Comparison of ENCODE assay signal across 19 cellular contexts in the genomic region with DNA sequence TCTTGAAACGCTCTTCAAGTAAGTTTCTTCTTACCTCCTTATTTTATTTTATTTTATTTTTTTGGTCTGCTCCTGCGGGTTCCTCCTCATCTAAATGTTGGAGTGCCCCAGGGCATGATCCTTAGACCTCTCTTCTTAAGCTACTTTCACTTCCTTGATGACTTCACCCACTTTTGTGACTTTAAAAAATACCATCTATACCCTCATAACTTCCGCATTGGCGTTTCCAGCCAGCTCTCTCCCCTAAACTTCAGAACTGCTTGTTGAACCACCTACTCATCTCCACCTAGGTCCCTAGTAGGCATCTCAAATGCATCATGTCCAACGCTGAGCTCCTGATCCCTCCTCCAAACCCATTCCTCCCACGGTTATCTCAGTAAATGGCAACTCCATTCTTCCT. TPM values are rescaled to one million over a fixed set of nuclear protein-coding genes. Genes with fewer than 3 reads are reported as not detected.
DNase-seq lines count a peak whose midpoint lies in the region; ATAC-seq, FAIRE-seq and TF ChIP-seq lines count a peak whose summit lies in the region.
"Had no signal": no experiment of that assay in that cellular context is flagged by ENCODE, and none has a peak within 500 bp of the region (broad histone marks: within the 10 kb centered on the region; RNA-seq: fewer than 3 reads in every experiment).

No MANE protein-coding gene starts in this region.

- peaks cover 2% of the 10 kb centered on the region; the same call in 1 of the 2 replicates for H3K4me1 ChIP-seq in GM12878 (ENCODE audit: control insufficient read depth, insufficient read depth, low read length)

- H2AFZ ChIP-seq in GM12878 (ENCODE audit: control insufficient read depth, low read depth, low read length) = peak overlapping the region; percentile 67

- no peaks in the 10 kb centered on the region for H3K36me3 Mint-ChIP-seq in stimulated activated memory B cell treated with anti-CD40 and anti-IgM and Interleukin-4, amounts not matched to agents 10 μg/mL and 1 μg/mL and 100 μg/mL, for 72 hours
- H3K36me3 Mint-ChIP-seq: activated naive CD4-positive, alpha-beta T cell treated with anti-CD3 and anti-CD28 coated beads, Interleukin-2, amount 50 U/mL, for 24 hours had no signal

- H3K4me3 ChIP-seq in GM12878 = no peak overlapping the region
- H3K4me3 ChIP-seq: BLaER1 treated with 17β-estradiol and CSF1 and Interleukin-3, amounts not matched to agents 10 nM and 100 nM; SK-N-MC; thoracic aorta had no signal

- DNase-seq in SKM-1 treated with dmso at 0.1 percent for 144 hours (lab: John Stamatoyannopoulos, UW; ENCODE audit: unreplicated experiment) (peak; percentile 34), SKM-1 (lab: John Stamatoyannopoulos, UW; ENCODE audit: unreplicated experiment) (no peak), NOMO-1 treated with DMSO at 0.1 percent for 48 hours (lab: John Stamatoyannopoulos, UW; ENCODE audit: unreplicated experiment) (peak; percentile 94), GM12878 (ENCODE audit: low read depth, low spot score) (no peak), left colon (no peak), DMS153 (lab: John Stamatoyannopoulos, UW) (no peak)
- DNase-seq: activated T-cell treated with anti-CD3 and anti-CD28 coated beads, Interleukin-2, amount 50 U/mL, for 1 hour; DND-41; effector memory CD4-positive, alpha-beta T cell; NCI-H2171 had no signal

- WGBS in GM12878 (ENCODE audit: insufficient coverage, insufficient replicate concordance, low lambda C conversion rate, missing lambda C conversion rate) = 53% methylated on average over 6 of the region's 6 CpGs

- no peaks in the 10 kb centered on the region for H3K27me3 ChIP-seq in GM12878 (replicated peaks in 1 of 2; ENCODE audit: control insufficient read depth in 2 of 2, insufficient read depth in 2 of 2, low read length in 1 of 2)
- H3K27me3 ChIP-seq: BLaER1 treated with 17β-estradiol and CSF1 and Interleukin-3, amounts not matched to agents 10 nM and 100 nM had no signal

- TF ChIP-seq CTCF in GM12878 (IDR thresholded peaks at IDR 0.05 in 2 of 3, conservative IDR thresholded peaks at IDR 0.05 in 1 of 3; ENCODE audit: control insufficient read depth in 2 of 3, extremely low read depth in 1 of 3, insufficient read depth in 1 of 3, low read depth in 3 of 3, low read length in 3 of 3) = no peak

- H3K4me1 Mint-ChIP-seq in stimulated activated memory B cell treated with anti-CD40 and anti-IgM and Interleukin-4, amounts not matched to agents 10 μg/mL and 1 μg/mL and 100 μg/mL, for 72 hours = peaks cover 18% of the 10 kb centered on the region
- H3K4me1 Mint-ChIP-seq: activated naive CD4-positive, alpha-beta T cell treated with anti-CD3 and anti-CD28 coated beads, Interleukin-2, amount 50 U/mL, for 24 hours; neural crest cell had no signal

- no peak overlapping the region for H3K9ac ChIP-seq in GM12878 (ENCODE audit: control insufficient read depth, insufficient read depth, low read length)
- H3K9ac ChIP-seq: BLaER1 treated with 17β-estradiol and CSF1 and Interleukin-3, amounts not matched to agents 10 nM and 100 nM had no signal

- no TSS peak for BruUV-seq in GM12878 (replicated peaks; lab: Mats Ljungman, UMichigan)

- POLR2A ChIA-PET in GM12878 (lab: Charles Lee) = no interaction called here

- SMC1A ChIA-PET in GM12878 (lab: Charles Lee; ENCODE audit: uncharacterized antibody, unreplicated experiment) = interaction anchor here (0.9 to 1.0 kb wide), 2 partner anchors 110 to 210 kb away, joined by 3 to 4 read pairs; no protein-coding TSS in a partner anchor

- no peak for FAIRE-seq in GM12878 (lab: Jason Lieb, UNC)
- FAIRE-seq: bronchial epithelial cell had no signal

- no peak for TF ChIP-seq EP300 in GM12878 (IDR thresholded peaks at IDR 0.05; ENCODE audit: borderline replicate concordance in 1 of 2, control insufficient read depth in 1 of 2, low read depth in 2 of 2, low read length in 2 of 2)

- peaks cover 4% of the 10 kb centered on the region for H3K9me3 Mint-ChIP-seq in stimulated activated memory B cell treated with anti-CD40 and anti-IgM and Interleukin-4, amounts not matched to agents 10 μg/mL and 1 μg/mL and 100 μg/mL, for 72 hours
- H3K9me3 Mint-ChIP-seq: activated naive CD4-positive, alpha-beta T cell treated with anti-CD3 and anti-CD28 coated beads, Interleukin-2, amount 50 U/mL, for 24 hours had no signal

- no peak for TF ChIP-seq RAD21 in GM12878 (IDR thresholded peaks at IDR 0.05; ENCODE audit: insufficient read depth, low read depth, low read length)

- no peaks in the 10 kb centered on the region for H3K79me2 ChIP-seq in GM12878 (ENCODE audit: control insufficient read depth, insufficient read depth, low read length)

- in situ Hi-C loops in GM12878 (cut with MboI) = no loop called here

- H3K27ac ChIP-seq in GM12878 (ENCODE audit: control insufficient read depth, insufficient read depth) = no peak overlapping the region
- H3K27ac ChIP-seq: 22Rv1, thoracic aorta had no signal

- H3K4me2 ChIP-seq in GM12878 (ENCODE audit: control insufficient read depth, insufficient read depth) = no peak overlapping the region

- no peaks in the 10 kb centered on the region for H3K36me3 ChIP-seq in GM12878 (ENCODE audit: control insufficient read depth in 2 of 2, insufficient read depth in 2 of 2, low read length in 1 of 2)
- H3K36me3 ChIP-seq: BLaER1 treated with 17β-estradiol and CSF1 and Interleukin-3, amounts not matched to agents 10 nM and 100 nM; thoracic aorta had no signal

- H3K27ac Mint-ChIP-seq in stimulated activated memory B cell treated with anti-CD40 and anti-IgM and Interleukin-4, amounts not matched to agents 10 μg/mL and 1 μg/mL and 100 μg/mL, for 72 hours = peak overlapping the region; percentile 62
- H3K27ac Mint-ChIP-seq: activated naive CD4-positive, alpha-beta T cell treated with anti-CD3 and anti-CD28 coated beads, Interleukin-2, amount 50 U/mL, for 24 hours had no signal

- no peak overlapping the region for H3K4me3 Mint-ChIP-seq in stimulated activated memory B cell treated with anti-CD40 and anti-IgM and Interleukin-4, amounts not matched to agents 10 μg/mL and 1 μg/mL and 100 μg/mL, for 72 hours
- H3K4me3 Mint-ChIP-seq: activated naive CD4-positive, alpha-beta T cell treated with anti-CD3 and anti-CD28 coated beads, Interleukin-2, amount 50 U/mL, for 24 hours; neural crest cell had no signal

- ATAC-seq in GM12878 (peak; percentile 87), HG02970 (IDR thresholded peaks at IDR 0.05; ENCODE audit: low FRiP score, unreplicated experiment) (no peak), left colon (no peak)
- peak; percentile 82 for ATAC-seq in stimulated activated memory B cell treated with anti-CD40 and anti-IgM and Interleukin-4, amounts not matched to agents 10 μg/mL and 1 μg/mL and 100 μg/mL, for 72 hours

- RAD21 ChIA-PET in GM12878 (lab: Charles Lee; ENCODE audit: unreplicated experiment) = no interaction called here

- intact Hi-C loops in GM12878 (cut with micrococcal nuclease; ENCODE audit: unreplicated experiment) = no loop called here
- intact Hi-C loops in left colon (cut with DNase I, micrococcal nuclease) = no loop called here

- H4K20me1 ChIP-seq in GM12878 (ENCODE audit: control insufficient read depth, insufficient read depth) = no peaks in the 10 kb centered on the region
- H4K20me1 ChIP-seq: BLaER1 treated with 17β-estradiol and CSF1 and Interleukin-3, amounts not matched to agents 10 nM and 100 nM had no signal

- TF ChIP-seq POLR2A in GM12878 (IDR thresholded peaks at IDR 0.05; ENCODE audit: low read depth, low read length) = no peak

- CTCF ChIA-PET in GM12878 (lab: Yijun Ruan, JAX) = interaction anchor here (1.7 kb wide), 1 partner anchor 118 kb away, joined by 6 read pairs; no protein-coding TSS in a partner anchor

- H3K27me3 Mint-ChIP-seq in stimulated activated memory B cell treated with anti-CD40 and anti-IgM and Interleukin-4, amounts not matched to agents 10 μg/mL and 1 μg/mL and 100 μg/mL, for 72 hours = no peaks in the 10 kb centered on the region
- H3K27me3 Mint-ChIP-seq: activated naive CD4-positive, alpha-beta T cell treated with anti-CD3 and anti-CD28 coated beads, Interleukin-2, amount 50 U/mL, for 24 hours had no signal

- no peaks in the 10 kb centered on the region for H3K9me3 ChIP-seq in GM12878 (replicated peaks; ENCODE audit: control insufficient read depth, insufficient read depth, low read length)
- H3K9me3 ChIP-seq: thoracic aorta had no signal

TF ChIP-seq in GM12878, 131 proteins besides CTCF, POLR2A, EP300 and RAD21:
- TF ChIP-seq SMC3 (IDR thresholded peaks at IDR 0.05; ENCODE audit: borderline replicate concordance, low read length) (no peak), SPI1 (IDR thresholded peaks at IDR 0.05; ENCODE audit: borderline replicate concordance, insufficient read depth, low read depth, low read length) (peak; percentile 17; the same call in 1 of the 2 replicates)
TF ChIP-seq in GM12878: peak in this region for 1.

RNA-seq across cellular contexts. Expression of gene NFAT5, which starts 51.4 kb away (rescaled TPM):
- 196 and 208 TPM in 2 replicates for total RNA-seq in GM12878 (2013; cell fraction: nucleolus; rRNA removed)
- 12.9 and 14.2 TPM in 2 replicates for total RNA-seq in GM12878 (2014; rRNA removed)
- 17.9 and 19.3 TPM in 2 replicates for total RNA-seq in GM12878 (2014; rRNA removed; fragmentation: Illumina TruSeq; extraction: Trizol)
- 17.8 and 21.4 TPM in 2 replicates for total RNA-seq in GM12878 (2021)
- polyA plus RNA-seq in GM12878 (2011; ENCODE audit: low read depth) = 5.0 TPM
- polyA plus RNA-seq in GM12878 (2011; rRNA removed) = 31.5 and 35.4 TPM in 2 replicates
- 9.7 and 12.4 TPM in 2 replicates for polyA plus RNA-seq in GM12878 (2011; cell fraction: cytosol; rRNA removed)
- 40.6 and 48.0 TPM in 2 replicates for polyA plus RNA-seq in GM12878 (2011; cell fraction: nucleus; rRNA removed)
- polyA plus RNA-seq in GM12878 (2012) = 7.0 and 8.6 TPM in 2 replicates
- polyA plus RNA-seq in GM12878 (2014; fragmentation: Illumina TruSeq; extraction: Trizol) = 22.3 and 28.2 TPM in 2 replicates
- polyA plus RNA-seq in GM12878 (2014; fragmentation: Nextera tagmentation; extraction: Ambion mirVana) = 1 to 10 TPM in 1 of 2 experiments, under 1 TPM in 1; 0.58 to 1.9 TPM
- 9.6 and 11.3 TPM in 2 replicates for polyA plus RNA-seq in GM12878 (2014; rRNA removed)
- 1 to 10 TPM; 5.2 to 5.5 TPM for polyA plus RNA-seq in GM12878 (2016; fragmentation: Nextera tagmentation; extraction: Ambion mirVana)
- 66.6 and 96.6 TPM in 2 replicates for polyA minus RNA-seq in GM12878 (2011; rRNA and poly(A)+ RNA removed)
- polyA minus RNA-seq in GM12878 (2011; cell fraction: cytosol; rRNA and poly(A)+ RNA removed) = 19.8 and 23.2 TPM in 2 replicates
- 37.4 and 55.7 TPM in 2 replicates for polyA minus RNA-seq in GM12878 (2011; cell fraction: nucleus; rRNA and poly(A)+ RNA removed)
- 10 to 100 TPM; 30.2 to 34.9 TPM for total RNA-seq in left colon

Comparison
In these comparisons a context has a peak if more than half of its experiments do, and no peak if none do; other contexts are left out.
1. DNase-seq: peak in SKM-1 treated with dmso at 0.1 percent for 144 hours (single experiment) and NOMO-1 treated with DMSO at 0.1 percent for 48 hours (single experiment); none in SKM-1 (single experiment), GM12878 (single experiment), left colon (0 of 2) and DMS153 (single experiment).
2. ATAC-seq: peak in GM12878 (single experiment) and stimulated activated memory B cell treated with anti-CD40 and anti-IgM and Interleukin-4, amounts not matched to agents 10 μg/mL and 1 μg/mL and 100 μg/mL, for 72 hours (single experiment); none in HG02970 (single experiment) and left colon (single experiment).